8 cellular contexts compared by ENCODE assay signal in the genomic region with DNA sequence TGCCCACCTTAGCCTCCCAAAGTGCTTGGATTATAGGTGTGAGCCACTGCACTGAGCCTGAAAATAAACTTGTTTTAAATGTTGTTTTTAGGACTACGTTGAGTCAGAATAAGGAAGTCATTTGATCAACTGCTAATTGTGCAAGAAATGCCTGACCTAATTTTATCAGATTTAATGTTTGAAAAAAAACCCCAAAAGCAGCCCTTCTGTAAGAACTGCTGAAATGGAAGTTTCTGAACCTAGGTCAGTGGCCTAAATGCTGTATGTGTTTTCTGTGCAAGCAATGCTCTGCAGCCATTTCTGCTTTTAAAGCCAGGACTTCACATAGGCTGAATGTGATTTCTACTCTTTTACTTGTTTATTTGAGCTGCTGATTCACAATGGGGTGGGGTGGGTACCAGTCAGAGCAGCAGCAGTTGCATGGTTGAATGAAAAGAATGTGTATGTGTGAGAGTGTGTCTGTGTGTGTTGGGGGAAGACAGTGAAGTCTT. TPM values are rescaled to one million over a fixed set of nuclear protein-coding genes. Genes with fewer than 3 reads are reported as not detected.
DNase-seq lines count a peak whose midpoint lies in the region; ATAC-seq and TF ChIP-seq lines count a peak whose summit lies in the region.

No MANE protein-coding gene starts in this region.

- H4K20me1 ChIP-seq in MM.1S (ENCODE audit: insufficient read depth, low read length), result no peaks in the 10 kb centered on the region

- ATAC-seq in mucosa of descending colon, result peak; percentile 33
- ATAC-seq in HG03045 (IDR thresholded peaks at IDR 0.05; ENCODE audit: unreplicated experiment), result no peak
- ATAC-seq in GM18907 (IDR thresholded peaks at IDR 0.05; ENCODE audit: unreplicated experiment), result no peak

- no peaks in the 10 kb centered on the region for H3K79me2 ChIP-seq in MM.1S (ENCODE audit: low read length)

- H3K9me2 ChIP-seq in MM.1S (replicated peaks; ENCODE audit: insufficient read depth, low read length), result no peaks in the 10 kb centered on the region

- H3K4me3 ChIP-seq in MM.1S (ENCODE audit: low read length) (no peak overlapping the region), choroid plexus epithelial cell (ENCODE audit: low read depth, low read length) (no peak overlapping the region), mucosa of descending colon (no peak overlapping the region)

- TF ChIP-seq CTCF in MM.1S (IDR thresholded peaks at IDR 0.05; ENCODE audit: low read length) (no peak), choroid plexus epithelial cell (conservative IDR thresholded peaks at IDR 0.05; ENCODE audit: low read depth, low read length) (no peak), mucosa of descending colon (IDR thresholded peaks at IDR 0.05) (no peak)

- H2AFZ ChIP-seq in MM.1S (ENCODE audit: low read length), result peak overlapping the region; percentile 59; the same call in 1 of the 2 replicates

- H3K27ac ChIP-seq in MM.1S (ENCODE audit: low read length), result peak overlapping the region; percentile 55; the same call in 1 of the 2 replicates

- DNase-seq in AG08396 (ENCODE audit: low spot score) (peak; percentile 78), MM.1S (no peak), choroid plexus epithelial cell (ENCODE audit: low read depth) (peak; percentile 94), mucosa of descending colon (no peak), ecto neural progenitor cell (ENCODE audit: low spot score) (no peak), occipital lobe (lab: John Stamatoyannopoulos, UW) (no peak)

- H3K36me3 ChIP-seq in MM.1S (replicated peaks; ENCODE audit: insufficient read depth, low read length), result no peaks in the 10 kb centered on the region
- no peaks in the 10 kb centered on the region for H3K36me3 ChIP-seq in mucosa of descending colon (ENCODE audit: low read depth)

- no peaks in the 10 kb centered on the region for H3K9me3 ChIP-seq in MM.1S (replicated peaks; ENCODE audit: insufficient read depth, low read length)
- no peaks in the 10 kb centered on the region for H3K9me3 ChIP-seq in mucosa of descending colon

- H3F3A ChIP-seq in MM.1S (ENCODE audit: insufficient read depth, low read length), result no peaks in the 10 kb centered on the region

- H3K9ac ChIP-seq in MM.1S (ENCODE audit: low read length), result no peak overlapping the region

- H3K4me1 ChIP-seq in MM.1S (ENCODE audit: low read length), result peaks cover 7% of the 10 kb centered on the region
- H3K4me1 ChIP-seq in mucosa of descending colon (ENCODE audit: low read depth), result peaks cover 2% of the 10 kb centered on the region

- intact Hi-C loops in mucosa of descending colon (cut with DNase I, micrococcal nuclease), result no loop called here

- H3K4me2 ChIP-seq in MM.1S (ENCODE audit: low read depth, low read length), result no peak overlapping the region

- H3K27me3 ChIP-seq in MM.1S (replicated peaks; ENCODE audit: insufficient read depth, low read length), result no peaks in the 10 kb centered on the region

RNA-seq across cellular contexts. Expression of a gene that starts 6.6 kb away (rescaled TPM):
- total RNA-seq in mucosa of descending colon, result 100 to 1,000 TPM; 122 to 148 (median 144) TPM
- 57.6 TPM for total RNA-seq in occipital lobe

RNA-seq across cellular contexts. Expression of a gene that starts 11.7 kb away (rescaled TPM):
- total RNA-seq in mucosa of descending colon (10 to 100 TPM; 46.4 to 60.5 (median 58.9) TPM), occipital lobe (22.9 TPM)

Comparison
In these comparisons a context has a peak if more than half of its experiments do, and no peak if none do; other contexts are left out.
1. DNase-seq: peak in AG08396 (single experiment) and choroid plexus epithelial cell (single experiment); none in MM.1S (single experiment), mucosa of descending colon (0 of 3), ecto neural progenitor cell (single experiment) and occipital lobe (single experiment).